Comparison of ENCODE assay signal across 1 cellular context in genomic region chr12:105882404-105882803, GRCh38.
TF ChIP-seq lines count a peak whose summit lies in the region.

No MANE protein-coding gene starts in this region.

TF ChIP-seq in WTC11, 78 proteins besides CTCF, POLR2A, EP300 and RAD21 (continued from another document):
- TF ChIP-seq, protein P1, sequence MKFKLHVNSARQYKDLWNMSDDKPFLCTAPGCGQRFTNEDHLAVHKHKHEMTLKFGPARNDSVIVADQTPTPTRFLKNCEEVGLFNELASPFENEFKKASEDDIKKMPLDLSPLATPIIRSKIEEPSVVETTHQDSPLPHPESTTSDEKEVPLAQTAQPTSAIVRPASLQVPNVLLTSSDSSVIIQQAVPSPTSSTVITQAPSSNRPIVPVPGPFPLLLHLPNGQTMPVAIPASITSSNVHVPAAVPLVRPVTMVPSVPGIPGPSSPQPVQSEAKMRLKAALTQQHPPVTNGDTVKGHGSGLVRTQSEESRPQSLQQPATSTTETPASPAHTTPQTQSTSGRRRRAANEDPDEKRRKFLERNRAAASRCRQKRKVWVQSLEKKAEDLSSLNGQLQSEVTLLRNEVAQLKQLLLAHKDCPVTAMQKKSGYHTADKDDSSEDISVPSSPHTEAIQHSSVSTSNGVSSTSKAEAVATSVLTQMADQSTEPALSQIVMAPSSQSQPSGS (CRISPR knock-in tag; IDR thresholded peaks at IDR 0.05; ENCODE audit: borderline replicate concordance, low read depth) = no peak
- TF ChIP-seq, protein P2, sequence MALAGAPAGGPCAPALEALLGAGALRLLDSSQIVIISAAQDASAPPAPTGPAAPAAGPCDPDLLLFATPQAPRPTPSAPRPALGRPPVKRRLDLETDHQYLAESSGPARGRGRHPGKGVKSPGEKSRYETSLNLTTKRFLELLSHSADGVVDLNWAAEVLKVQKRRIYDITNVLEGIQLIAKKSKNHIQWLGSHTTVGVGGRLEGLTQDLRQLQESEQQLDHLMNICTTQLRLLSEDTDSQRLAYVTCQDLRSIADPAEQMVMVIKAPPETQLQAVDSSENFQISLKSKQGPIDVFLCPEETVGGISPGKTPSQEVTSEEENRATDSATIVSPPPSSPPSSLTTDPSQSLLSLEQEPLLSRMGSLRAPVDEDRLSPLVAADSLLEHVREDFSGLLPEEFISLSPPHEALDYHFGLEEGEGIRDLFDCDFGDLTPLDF (CRISPR knock-in tag; IDR thresholded peaks at IDR 0.05) = no peak
